8 cellular contexts compared by ENCODE assay signal in genomic region chr3:9932843-9933560, GRCh38. TPM values are rescaled to one million over a fixed set of nuclear protein-coding genes. Genes with fewer than 3 reads are reported as not detected.
A peak's percentile ranks its signal among the peaks of the same experiment; 100 is the strongest.
DNase-seq lines count a peak whose midpoint lies in the region; ATAC-seq and TF ChIP-seq lines count a peak whose summit lies in the region.

No MANE protein-coding gene starts in this region.

- CTCF ChIA-PET in activated CD4-positive, alpha-beta T cell treated with anti-CD3 and anti-CD28 coated beads, Interleukin-2, amount 10 ng/mL, durations not matched to agents 7 days and 5 days (lab: Charles Lee): interaction anchor here (0.6 to 4.2 kb wide), 53 partner anchors 9 to 503 kb away, joined by 3 to 25 read pairs (median 4); partner anchors contain the start of genes ARPC4, IL17RC, IL17RE and PRRT3

- H3K4me3 Mint-ChIP-seq in activated CD4-positive, alpha-beta T cell treated with anti-CD3 and anti-CD28 coated beads, Interleukin-2, amount 10 ng/mL, durations not matched to agents 7 days and 5 days: peak overlapping the region; percentile 96

- POLR2A ChIA-PET in activated CD4-positive, alpha-beta T cell treated with anti-CD3 and anti-CD28 coated beads, Interleukin-2, amount 10 ng/mL, durations not matched to agents 7 days and 5 days (lab: Charles Lee): interaction anchor here (0.6 to 1.4 kb wide), 4 partner anchors 8 to 90 kb away, joined by 3 to 7 read pairs (median 4); partner anchors contain the start of gene PRRT3

- H3K27me3 ChIP-seq in lung (ENCODE audit: control insufficient read depth, insufficient read depth): no peaks in the 10 kb centered on the region

- H3K27me3 Mint-ChIP-seq in activated CD4-positive, alpha-beta T cell treated with anti-CD3 and anti-CD28 coated beads, Interleukin-2, amount 10 ng/mL, durations not matched to agents 7 days and 5 days: no peaks in the 10 kb centered on the region

- peak overlapping the region; percentile 53 for H3K4me3 ChIP-seq in lung

- no peaks in the 10 kb centered on the region for H3K9me3 Mint-ChIP-seq in activated CD4-positive, alpha-beta T cell treated with anti-CD3 and anti-CD28 coated beads, Interleukin-2, amount 10 ng/mL, durations not matched to agents 7 days and 5 days

- 1% methylated on average over 60 to 77 of the region's 77 CpGs for WGBS in lung, 2 donors

- DNase-seq in Ammon's horn (ENCODE audit: low spot score) (peak; percentile 57), NCI-H510A (lab: John Stamatoyannopoulos, UW) (peak; percentile 37), dermis microvascular lymphatic vessel endothelial cell (ENCODE audit: low read depth in 2 of 2) (peak; percentile 68 to 91), lung (ENCODE audit: low spot score) (peak; percentile 84)
- DNase-seq in activated CD4-positive, alpha-beta T cell treated with anti-CD3 and anti-CD28 coated beads, Interleukin-2, amount 10 ng/mL, durations not matched to agents 7 days and 5 days: peak; percentile 87
- peak; percentile 79 to 90 (median 85) for DNase-seq in stimulated activated CD4-positive, alpha-beta T cell treated with anti-CD3 and anti-CD28 coated beads, TNF-alpha, amount 100 ng/mL, for 24 hours (ENCODE audit: low read depth in 3 of 3)

- peaks cover 4 to 15% of the 10 kb centered on the region in 2 donors for H3K36me3 ChIP-seq in lung (ENCODE audit: control insufficient read depth in 2 of 2, insufficient read depth in 2 of 2, low read length in 2 of 2)

- H3K27ac Mint-ChIP-seq in activated CD4-positive, alpha-beta T cell treated with anti-CD3 and anti-CD28 coated beads, Interleukin-2, amount 10 ng/mL, durations not matched to agents 7 days and 5 days: peak overlapping the region; percentile 98

- H3K4me1 Mint-ChIP-seq in activated CD4-positive, alpha-beta T cell treated with anti-CD3 and anti-CD28 coated beads, Interleukin-2, amount 10 ng/mL, durations not matched to agents 7 days and 5 days: peaks cover 40% of the 10 kb centered on the region

- ATAC-seq in GM18907 (IDR thresholded peaks at IDR 0.05; ENCODE audit: unreplicated experiment): peak; percentile 74
- peak; percentile 60 for ATAC-seq in HG03108 (IDR thresholded peaks at IDR 0.05; ENCODE audit: unreplicated experiment)
- peak; percentile 84 for ATAC-seq in lung (ENCODE audit: insufficient read depth, low FRiP score)

- H3K27ac ChIP-seq in lung (ENCODE audit: low read depth in 1 of 2, low read length in 1 of 2): peak overlapping the region; percentile 86 to 93

- H3K4me1 ChIP-seq in lung (ENCODE audit: control insufficient read depth in 2 of 2, insufficient read depth in 2 of 2, low read length in 2 of 2): peaks cover 0 to 9% of the 10 kb centered on the region in 2 donors

- H3K9me3 ChIP-seq in lung (ENCODE audit: control insufficient read depth in 2 of 2, insufficient read depth in 1 of 2, low read length in 1 of 2): no peaks in the 10 kb centered on the region

- peaks cover 10% of the 10 kb centered on the region for H3K36me3 Mint-ChIP-seq in activated CD4-positive, alpha-beta T cell treated with anti-CD3 and anti-CD28 coated beads, Interleukin-2, amount 10 ng/mL, durations not matched to agents 7 days and 5 days (ENCODE audit: low read depth)

- peak; percentile 30 for TF ChIP-seq CTCF in lung (IDR thresholded peaks at IDR 0.05; ENCODE audit: control extremely low read depth, extremely low read depth)

RNA-seq across cellular contexts. Expression of gene CRELD1, which starts 0.6 kb away (rescaled TPM):
- total RNA-seq in activated CD4-positive, alpha-beta T cell treated with anti-CD3 and anti-CD28 coated beads, Interleukin-2, amount 10 ng/mL, durations not matched to agents 7 days and 5 days: 10 to 100 TPM; 13.9 to 16.0 TPM
- total RNA-seq in dermis microvascular lymphatic vessel endothelial cell: 22.0 and 33.5 TPM in 2 replicates
- 10 to 100 TPM; 37.7 to 60.1 TPM for total RNA-seq in lung
- 10 to 100 TPM; 28.0 to 45.7 TPM for polyA plus RNA-seq in lung

RNA-seq across cellular contexts. Expression of gene IL17RC, which starts 16.1 kb away (rescaled TPM):
- under 1 TPM; 0.32 to 0.52 TPM for total RNA-seq in activated CD4-positive, alpha-beta T cell treated with anti-CD3 and anti-CD28 coated beads, Interleukin-2, amount 10 ng/mL, durations not matched to agents 7 days and 5 days
- 16.9 and 25.3 TPM in 2 replicates for total RNA-seq in dermis microvascular lymphatic vessel endothelial cell
- total RNA-seq in lung: 10 to 100 TPM; 31.7 to 35.4 TPM
- 10 to 100 TPM; 20.5 to 39.8 TPM for polyA plus RNA-seq in lung

RNA-seq across cellular contexts. Expression of gene PRRT3, which starts 19.2 kb away (rescaled TPM):
- 1 to 10 TPM; 4.8 to 5.5 TPM for total RNA-seq in activated CD4-positive, alpha-beta T cell treated with anti-CD3 and anti-CD28 coated beads, Interleukin-2, amount 10 ng/mL, durations not matched to agents 7 days and 5 days
- total RNA-seq in dermis microvascular lymphatic vessel endothelial cell (0.51 and 0.63 TPM in 2 replicates), lung (1 to 10 TPM; 2.1 to 5.2 TPM)
- polyA plus RNA-seq in lung: 1 to 10 TPM; 1.1 to 1.5 TPM

RNA-seq across cellular contexts. Expression of gene IL17RE, which starts 30.4 kb away (rescaled TPM):
- total RNA-seq in activated CD4-positive, alpha-beta T cell treated with anti-CD3 and anti-CD28 coated beads, Interleukin-2, amount 10 ng/mL, durations not matched to agents 7 days and 5 days: 1 to 10 TPM; 1.5 to 2.7 TPM
- total RNA-seq in dermis microvascular lymphatic vessel endothelial cell (0.13 TPM in 2 replicates), lung (10 to 100 TPM; 11.3 to 22.9 TPM)
- polyA plus RNA-seq in lung: 10 to 100 TPM in 1 of 2 donors, 1 to 10 TPM in 1; 7.0 to 26.1 TPM

RNA-seq across cellular contexts. Expression of gene JAGN1, which starts 42.6 kb away (rescaled TPM):
- total RNA-seq in activated CD4-positive, alpha-beta T cell treated with anti-CD3 and anti-CD28 coated beads, Interleukin-2, amount 10 ng/mL, durations not matched to agents 7 days and 5 days: 10 to 100 TPM; 29.6 to 30.6 TPM
- 25.0 and 31.7 TPM in 2 replicates for total RNA-seq in dermis microvascular lymphatic vessel endothelial cell
- total RNA-seq in lung: 10 to 100 TPM; 20.7 to 28.7 TPM
- 10 to 100 TPM; 41.0 to 43.7 TPM for polyA plus RNA-seq in lung

Comparison
In these comparisons a context has a peak if more than half of its experiments do, and no peak if none do; other contexts are left out.
1. Peak in every context shown above with its lines: DNase-seq, ATAC-seq, H3K4me3 ChIP-seq and H3K27ac ChIP-seq.
2. DNase-seq: peak in every context shown above with its lines; median percentile 87 in activated CD4-positive, alpha-beta T cell treated with anti-CD3 and anti-CD28 coated beads, Interleukin-2, amount 10 ng/mL, durations not matched to agents 7 days and 5 days; 85 in stimulated activated CD4-positive, alpha-beta T cell treated with anti-CD3 and anti-CD28 coated beads, TNF-alpha, amount 100 ng/mL, for 24 hours; 84 in lung; 80 in dermis microvascular lymphatic vessel endothelial cell; 57 in Ammon's horn; 37 in NCI-H510A.
3. RNA of gene IL17RC, which starts 16.1 kb away (total RNA-seq): 31.7 to 35.4 TPM in lung and 16.9 to 25.3 TPM in dermis microvascular lymphatic vessel endothelial cell; 0.32 to 0.52 TPM in activated CD4-positive, alpha-beta T cell treated with anti-CD3 and anti-CD28 coated beads, Interleukin-2, amount 10 ng/mL, durations not matched to agents 7 days and 5 days; every median in the first group is over 10 times any median in the second.